In the genomic region with DNA sequence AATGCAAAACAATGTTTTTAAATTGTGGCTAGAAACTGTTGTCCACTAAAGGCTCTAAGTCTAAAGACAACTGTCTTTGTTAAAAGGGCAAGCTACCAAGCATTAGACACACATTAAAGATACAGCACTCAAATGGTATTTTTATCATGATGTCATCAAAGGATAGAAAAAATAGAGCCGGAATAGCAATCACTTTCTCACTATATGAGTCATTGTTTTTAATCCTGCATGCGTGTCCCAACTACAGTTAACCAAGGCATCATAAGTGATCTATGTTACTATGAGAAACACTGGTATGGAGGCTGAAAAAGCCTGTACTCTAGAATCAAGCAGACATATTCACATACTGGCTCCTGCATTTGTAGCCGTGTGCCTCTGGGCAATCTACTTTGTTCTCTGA, we compare ENCODE assay signal across 8 cellular contexts. TPM values are rescaled to one million over a fixed set of nuclear protein-coding genes. Genes with fewer than 3 reads are reported as not detected.
DNase-seq lines count a peak whose midpoint lies in the region; ATAC-seq and TF ChIP-seq lines count a peak whose summit lies in the region.

No MANE protein-coding gene starts in this region.

- no peak overlapping the region for H3K27ac ChIP-seq in Karpas-422 (ENCODE audit: low read length)
- no peak overlapping the region for H3K27ac ChIP-seq in naive thymus-derived CD4-positive, alpha-beta T cell (ENCODE audit: low read depth, low read length)

- H3K36me3 ChIP-seq in Karpas-422 (ENCODE audit: insufficient read depth, low read length): no peaks in the 10 kb centered on the region
- peaks cover 0 to 8% (median 0%) of the 10 kb centered on the region in 3 experiments for H3K36me3 ChIP-seq in naive thymus-derived CD4-positive, alpha-beta T cell (ENCODE audit: control insufficient read depth in 2 of 3, insufficient read depth in 3 of 3, low read length in 3 of 3)

- intact Hi-C loops in naive thymus-derived CD4-positive, alpha-beta T cell (cut with micrococcal nuclease): loop anchor here (2.0 to 10.0 kb wide), 8 partner anchors 27 to 1821 kb away; a partner anchor contains a TSS

- no peaks in the 10 kb centered on the region for H3K9me3 ChIP-seq in Karpas-422 (ENCODE audit: low read length)
- H3K9me3 ChIP-seq in naive thymus-derived CD4-positive, alpha-beta T cell (ENCODE audit: control insufficient read depth in 2 of 3, low read length in 3 of 3): no peaks in the 10 kb centered on the region

- peak; percentile 41 to 51 for DNase-seq in AML-193 (lab: John Stamatoyannopoulos, UW)
- no peak for DNase-seq in Karpas-422
- DNase-seq in cardiac fibroblast (ENCODE audit: low read depth in 2 of 2): peak; percentile 91 to 95
- peak in 3 of 9 donors; percentile 20 to 48 (median 22) for DNase-seq in naive thymus-derived CD4-positive, alpha-beta T cell
- DNase-seq in activated CD4-positive, alpha-beta T cell treated with anti-CD3 and anti-CD28 coated beads, Interleukin-2, amount 50 U/mL, for 48 hours: no peak
- DNase-seq in stimulated activated CD4-positive, alpha-beta T cell treated with anti-CD3 and anti-CD28 coated beads, Interleukin-4, amount 100 ng/mL, for 4 hours: no peak
- DNase-seq in activated naive CD8-positive, alpha-beta T cell treated with anti-CD3 and anti-CD28 coated beads, Interleukin-2, amount 50 U/mL, for 24 hours: no peak

- H4K20me1 ChIP-seq in Karpas-422 (ENCODE audit: insufficient read depth, low read depth, low read length): no peaks in the 10 kb centered on the region

- TF ChIP-seq CTCF in cardiac fibroblast (IDR thresholded peaks at IDR 0.05; ENCODE audit: low read depth, low read length): no peak

- peaks cover 23% of the 10 kb centered on the region for H3K79me2 ChIP-seq in Karpas-422 (ENCODE audit: low read length)

- peak overlapping the region; percentile 89; the same call in 1 of the 2 replicates for H2AFZ ChIP-seq in Karpas-422 (ENCODE audit: low read length)

- H3K4me1 ChIP-seq in Karpas-422 (ENCODE audit: low read length): peaks cover 31% of the 10 kb centered on the region
- peaks cover 4 to 7% of the 10 kb centered on the region in 2 donors for H3K4me1 ChIP-seq in naive thymus-derived CD4-positive, alpha-beta T cell (ENCODE audit: control insufficient read depth in 2 of 2, insufficient read depth in 2 of 2, low read length in 2 of 2)

- POLR2A ChIA-PET in naive thymus-derived CD4-positive, alpha-beta T cell (lab: Charles Lee): interaction anchor here (1.1 to 3.0 kb wide), 3 partner anchors 10 to 21 kb away, joined by 3 to 12 read pairs (median 3); no protein-coding TSS in a partner anchor

- H3K27me3 ChIP-seq in Karpas-422 (ENCODE audit: low read length): no peaks in the 10 kb centered on the region
- no peaks in the 10 kb centered on the region for H3K27me3 ChIP-seq in naive thymus-derived CD4-positive, alpha-beta T cell (ENCODE audit: control insufficient read depth in 2 of 2, insufficient read depth in 2 of 2, low read length in 2 of 2)

- H3K9me2 ChIP-seq in Karpas-422 (replicated peaks; ENCODE audit: insufficient read depth, low read length): no peaks in the 10 kb centered on the region

- H3K27ac Mint-ChIP-seq in naive thymus-derived CD4-positive, alpha-beta T cell: peak overlapping the region in 8 of 9 donors; percentile 10 to 100 (median 83)
- H3K27ac Mint-ChIP-seq in activated naive CD8-positive, alpha-beta T cell treated with anti-CD3 and anti-CD28 coated beads, Interleukin-2, amount 50 U/mL, for 24 hours: no peak overlapping the region

- H3K9ac ChIP-seq in Karpas-422 (ENCODE audit: low read length): no peak overlapping the region

- peaks cover 0 to 2% (median 0%) of the 10 kb centered on the region in 5 donors for H3K27me3 Mint-ChIP-seq in naive thymus-derived CD4-positive, alpha-beta T cell
- peaks cover 4% of the 10 kb centered on the region for H3K27me3 Mint-ChIP-seq in activated naive CD8-positive, alpha-beta T cell treated with anti-CD3 and anti-CD28 coated beads, Interleukin-2, amount 50 U/mL, for 24 hours

- H3K4me2 ChIP-seq in Karpas-422 (ENCODE audit: low read depth, low read length, poor library complexity, severe bottlenecking): peak overlapping the region; percentile 92

- H3K4me1 Mint-ChIP-seq in naive thymus-derived CD4-positive, alpha-beta T cell: peaks cover 13 to 35% (median 26%) of the 10 kb centered on the region in 7 donors
- peaks cover 41% of the 10 kb centered on the region for H3K4me1 Mint-ChIP-seq in activated naive CD8-positive, alpha-beta T cell treated with anti-CD3 and anti-CD28 coated beads, Interleukin-2, amount 50 U/mL, for 24 hours

- H3K36me3 Mint-ChIP-seq in naive thymus-derived CD4-positive, alpha-beta T cell: peaks cover 0 to 16% (median 9%) of the 10 kb centered on the region in 5 donors
- H3K36me3 Mint-ChIP-seq in activated naive CD8-positive, alpha-beta T cell treated with anti-CD3 and anti-CD28 coated beads, Interleukin-2, amount 50 U/mL, for 24 hours (ENCODE audit: low read depth): peaks cover 11% of the 10 kb centered on the region

- ATAC-seq in naive thymus-derived CD4-positive, alpha-beta T cell: no peak
- no peak for ATAC-seq in HG02884 (IDR thresholded peaks at IDR 0.05; ENCODE audit: unreplicated experiment)
- no peak for ATAC-seq in activated naive CD8-positive, alpha-beta T cell treated with anti-CD3 and anti-CD28 coated beads, Interleukin-2, amount 50 U/mL, for 24 hours

- H3K4me3 ChIP-seq in Karpas-422 (ENCODE audit: low read length) (no peak overlapping the region), cardiac fibroblast (replicated peaks in 1 of 2; ENCODE audit: low read depth in 2 of 2, low read length in 2 of 2) (no peak overlapping the region)
- H3K4me3 ChIP-seq in naive thymus-derived CD4-positive, alpha-beta T cell (ENCODE audit: low read length): no peak overlapping the region

- H3K4me3 Mint-ChIP-seq in naive thymus-derived CD4-positive, alpha-beta T cell: peak overlapping the region in 4 of 10 donors; percentile 4 to 100 (median 60)
- no peak overlapping the region for H3K4me3 Mint-ChIP-seq in activated naive CD8-positive, alpha-beta T cell treated with anti-CD3 and anti-CD28 coated beads, Interleukin-2, amount 50 U/mL, for 24 hours

- CTCF ChIA-PET in naive thymus-derived CD4-positive, alpha-beta T cell (lab: Charles Lee): no interaction called here

- H3K9me3 Mint-ChIP-seq in naive thymus-derived CD4-positive, alpha-beta T cell: peaks cover 0 to 24% (median 10%) of the 10 kb centered on the region in 11 donors
- peaks cover 22% of the 10 kb centered on the region for H3K9me3 Mint-ChIP-seq in activated naive CD8-positive, alpha-beta T cell treated with anti-CD3 and anti-CD28 coated beads, Interleukin-2, amount 50 U/mL, for 24 hours

RNA-seq across cellular contexts. Expression of a gene that starts 1.9 kb away (rescaled TPM):
- total RNA-seq in Karpas-422 (2014; rRNA removed; shearing (Covaris generic); ENCODE audit: low replicate concordance): 29.8 and 50.1 TPM in 2 replicates
- total RNA-seq in naive thymus-derived CD4-positive, alpha-beta T cell: 10 to 100 TPM; 59.9 to 89.9 (median 76.2) TPM
- 10 to 100 TPM; 50.5 to 55.3 TPM for polyA plus RNA-seq in naive thymus-derived CD4-positive, alpha-beta T cell

Comparison
In these comparisons a context has a peak if more than half of its experiments do, and no peak if none do; other contexts are left out.
1. DNase-seq: peak in AML-193 (2 of 2) and cardiac fibroblast (2 of 2); none in Karpas-422 (single experiment), activated CD4-positive, alpha-beta T cell treated with anti-CD3 and anti-CD28 coated beads, Interleukin-2, amount 50 U/mL, for 48 hours (0 of 2), stimulated activated CD4-positive, alpha-beta T cell treated with anti-CD3 and anti-CD28 coated beads, Interleukin-4, amount 100 ng/mL, for 4 hours (0 of 2) and activated naive CD8-positive, alpha-beta T cell treated with anti-CD3 and anti-CD28 coated beads, Interleukin-2, amount 50 U/mL, for 24 hours (single experiment).